In genomic region chr18:75218524-75218923, GRCh38 we compare ENCODE assay signal across 19 cellular contexts. TPM values are rescaled to one million over a fixed set of nuclear protein-coding genes. Genes with fewer than 3 reads are reported as not detected.
DNase-seq lines count a peak whose midpoint lies in the region; ATAC-seq lines count a peak whose summit lies in the region.
"Had no signal": no experiment of that assay in that cellular context is flagged by ENCODE, and none has a peak within 500 bp of the region (broad histone marks: within the 10 kb centered on the region; RNA-seq: fewer than 3 reads in every experiment).

No MANE protein-coding gene starts in this region.

- H3K9me3 ChIP-seq in stomach smooth muscle (ENCODE audit: control insufficient read depth in 2 of 2, low read length in 2 of 2) = no peaks in the 10 kb centered on the region
- H3K9me3 ChIP-seq: SK-N-SH, uterus had no signal

- peaks cover 37% of the 10 kb centered on the region for H3K4me1 ChIP-seq in stomach smooth muscle (ENCODE audit: control insufficient read depth, insufficient read depth, low read length)

- ATAC-seq in left colon = peak; percentile 78
- no peak for ATAC-seq in HG03139 (IDR thresholded peaks at IDR 0.05; ENCODE audit: unreplicated experiment)
- no peak for ATAC-seq in GM21786 (IDR thresholded peaks at IDR 0.05; ENCODE audit: unreplicated experiment)
- ATAC-seq: CD8-positive, alpha-beta T cell; effector memory CD8-positive, alpha-beta T cell had no signal

- intact Hi-C loops in left colon (cut with DNase I, micrococcal nuclease) = no loop called here

- H3K27ac ChIP-seq in stomach smooth muscle (ENCODE audit: low read length) = peak overlapping the region; percentile 53
- H3K27ac ChIP-seq: uterus had no signal

- no peaks in the 10 kb centered on the region for H3K36me3 ChIP-seq in stomach smooth muscle (ENCODE audit: control insufficient read depth in 2 of 2, insufficient read depth in 2 of 2, low read length in 2 of 2)
- H3K36me3 ChIP-seq: uterus had no signal

- no peaks in the 10 kb centered on the region for H3K27me3 ChIP-seq in stomach smooth muscle (ENCODE audit: control insufficient read depth in 1 of 2, insufficient read depth in 2 of 2, low read length in 2 of 2)
- H3K27me3 ChIP-seq: uterus had no signal

- peak; percentile 47 for DNase-seq in NCI-H82 (lab: John Stamatoyannopoulos, UW)
- DNase-seq in NCI-H82 treated with DMSO at 0.1 percent for 48 hours (lab: John Stamatoyannopoulos, UW; ENCODE audit: unreplicated experiment) = no peak
- peak; percentile 51 to 65 for DNase-seq in NCI-H526 (lab: John Stamatoyannopoulos, UW)
- DNase-seq in left colon = peak; percentile 80 to 88
- no peak for DNase-seq in C1 segment of cervical spinal cord (lab: John Stamatoyannopoulos, UW)
- DNase-seq: activated CD4-positive, alpha-beta T cell treated with anti-CD3 and anti-CD28 coated beads, Interleukin-2, amount 50 U/mL, for 1 hour; activated T-cell treated with anti-CD3 and anti-CD28 coated beads, Interleukin-2, amount 50 U/mL, for 48 hours; caudate nucleus; CD8-positive, alpha-beta T cell; effector memory CD8-positive, alpha-beta T cell; foreskin fibroblast; NCI-H2081 treated with DMSO at 0.1 percent for 48 hours; occipital lobe; SK-N-SH; uterus had no signal

- no peak overlapping the region for H3K9ac ChIP-seq in stomach smooth muscle (ENCODE audit: low read length in 2 of 2)
- H3K9ac ChIP-seq: SK-N-SH had no signal

- no peak overlapping the region for H3K4me3 ChIP-seq in stomach smooth muscle (ENCODE audit: low read length in 2 of 2)
- H3K4me3 ChIP-seq: smooth muscle cell, uterus had no signal

RNA-seq across cellular contexts. Expression of gene TSHZ1, which starts 7.9 kb away (rescaled TPM):
- total RNA-seq in left colon = 10 to 100 TPM; 24.8 to 34.1 TPM

RNA-seq across cellular contexts. Expression of gene PTGR3, which starts 9.6 kb away (rescaled TPM):
- total RNA-seq in left colon = 10 to 100 TPM; 42.9 to 54.6 TPM

Comparison
In these comparisons a context has a peak if more than half of its experiments do, and no peak if none do; other contexts are left out.
1. DNase-seq: peak in NCI-H82 (single experiment), NCI-H526 (2 of 2) and left colon (2 of 2); none in NCI-H82 treated with DMSO at 0.1 percent for 48 hours (single experiment) and C1 segment of cervical spinal cord (0 of 14).